ENCODE assay signal across 16 cellular contexts in genomic region chr13:44842158-44842557, GRCh38.
DNase-seq lines count a peak whose midpoint lies in the region; ATAC-seq and TF ChIP-seq lines count a peak whose summit lies in the region.
"Had no signal": no experiment of that assay in that cellular context is flagged by ENCODE, and none has a peak within 500 bp of the region (broad histone marks: within the 10 kb centered on the region; RNA-seq: fewer than 3 reads in every experiment).

No MANE protein-coding gene starts in this region.

- in situ Hi-C loops in transverse colon (cut with MboI; ENCODE audit: low pct_ligation_motif_present in 1 of 4, low pct_unique_long_range_greater_than_20kb in 1 of 4, low sequenced_read_pairs in 3 of 4): no loop called here

- ATAC-seq in GM21360 (IDR thresholded peaks at IDR 0.05; ENCODE audit: unreplicated experiment) (no peak), upper lobe of left lung (ENCODE audit: low FRiP score in 2 of 2) (no peak), HG02973 (IDR thresholded peaks at IDR 0.05; ENCODE audit: unreplicated experiment) (no peak)

- H3K4me1 ChIP-seq in transverse colon: no peaks in the 10 kb centered on the region
- peaks cover 0 to 4% (median 0%) of the 10 kb centered on the region in 4 donors for H3K4me1 ChIP-seq in upper lobe of left lung

- H3K36me3 Mint-ChIP-seq in osteocyte (ENCODE audit: unreplicated experiment): no peaks in the 10 kb centered on the region
- H3K36me3 Mint-ChIP-seq: CD8-positive, alpha-beta memory T cell had no signal

- no peaks in the 10 kb centered on the region for H3K36me3 ChIP-seq in transverse colon
- no peaks in the 10 kb centered on the region for H3K36me3 ChIP-seq in upper lobe of left lung
- H3K36me3 ChIP-seq: cardiac muscle cell, SJSA1 had no signal

- intact Hi-C loops in transverse colon (cut with DNase I; ENCODE audit: low total_unique reads): no loop called here

- H3K9me3 ChIP-seq in transverse colon (no peaks in the 10 kb centered on the region), upper lobe of left lung (no peaks in the 10 kb centered on the region)
- H3K9me3 ChIP-seq: SJSA1 had no signal

- no peak for TF ChIP-seq POLR2A in transverse colon (IDR thresholded peaks at IDR 0.05)
- TF ChIP-seq POLR2A in upper lobe of left lung (IDR thresholded peaks at IDR 0.05): no peak

- 86% methylated on average over 1 of the region's 1 CpG; no CpG with 5 or more reads in 1 of the 2 donors for WGBS in transverse colon (ENCODE audit: low coverage in 1 of 2), 2 donors
- 64 to 73% methylated on average over 1 of the region's 1 CpG for WGBS in upper lobe of left lung, 2 donors

- no peak overlapping the region for H3K27ac ChIP-seq in transverse colon
- H3K27ac ChIP-seq in upper lobe of left lung: no peak overlapping the region
- H3K27ac ChIP-seq: cardiac muscle cell had no signal

- no peaks in the 10 kb centered on the region for H3K27me3 ChIP-seq in transverse colon
- H3K27me3 ChIP-seq in upper lobe of left lung: no peaks in the 10 kb centered on the region
- H3K27me3 ChIP-seq: SJSA1 had no signal

- TF ChIP-seq CTCF in osteocyte (IDR thresholded peaks at IDR 0.05): no peak
- no peak for TF ChIP-seq CTCF in transverse colon (IDR thresholded peaks at IDR 0.05)
- TF ChIP-seq CTCF in upper lobe of left lung (IDR thresholded peaks at IDR 0.05): no peak

- H3K9me3 Mint-ChIP-seq in osteocyte (ENCODE audit: unreplicated experiment): no peaks in the 10 kb centered on the region
- H3K9me3 Mint-ChIP-seq: CD8-positive, alpha-beta memory T cell; stimulated activated naive CD8-positive, alpha-beta T cell treated with anti-CD3 and anti-CD28 coated beads, Interleukin-15, Interleukin-2, amounts not matched to agents 100 ng/mL and 50 ng/mL, for 24 hours had no signal

- DNase-seq in EL: peak; percentile 62
- peak; percentile 36 for DNase-seq in NOMO-1 treated with DMSO at 0.1 percent for 48 hours (lab: John Stamatoyannopoulos, UW; ENCODE audit: unreplicated experiment)
- DNase-seq in dermis blood vessel endothelial cell: peak; percentile 52
- DNase-seq in osteocyte (ENCODE audit: extremely low spot score, unreplicated experiment): no peak
- DNase-seq in transverse colon: no peak
- no peak for DNase-seq in upper lobe of left lung
- DNase-seq: activated CD8-positive, alpha-beta memory T cell treated with anti-CD3 and anti-CD28 coated beads for 24 hours; activated gamma-delta T cell treated with Interleukin-2 at 50 U/mL for 16 hours; CD8-positive, alpha-beta memory T cell; NCI-H1694; NCI-H748 treated with DMSO at 0.1 percent for 48 hours had no signal

- no peak overlapping the region for H3K4me3 Mint-ChIP-seq in osteocyte (ENCODE audit: unreplicated experiment)
- H3K4me3 Mint-ChIP-seq: CD8-positive, alpha-beta memory T cell; stimulated activated naive CD8-positive, alpha-beta T cell treated with anti-CD3 and anti-CD28 coated beads, Interleukin-15, Interleukin-2, amounts not matched to agents 100 ng/mL and 50 ng/mL, for 24 hours had no signal

- H3K27me3 Mint-ChIP-seq in osteocyte (ENCODE audit: unreplicated experiment): no peaks in the 10 kb centered on the region

- H3K4me1 Mint-ChIP-seq in osteocyte (ENCODE audit: unreplicated experiment): peaks cover 49% of the 10 kb centered on the region
- H3K4me1 Mint-ChIP-seq: CD8-positive, alpha-beta memory T cell had no signal

- TF ChIP-seq EP300 in transverse colon (IDR thresholded peaks at IDR 0.05; ENCODE audit: low read depth) (no peak), upper lobe of left lung (IDR thresholded peaks at IDR 0.05) (no peak)

- H3K27ac Mint-ChIP-seq in osteocyte (ENCODE audit: unreplicated experiment): peak overlapping the region; percentile 67
- H3K27ac Mint-ChIP-seq: stimulated activated naive CD8-positive, alpha-beta T cell treated with anti-CD3 and anti-CD28 coated beads, Interleukin-15, Interleukin-2, amounts not matched to agents 100 ng/mL and 50 ng/mL, for 24 hours had no signal

- H3K4me3 ChIP-seq in transverse colon (no peak overlapping the region), upper lobe of left lung (no peak overlapping the region)
- H3K4me3 ChIP-seq: cardiac muscle cell, SJSA1 had no signal

Comparison
In these comparisons a context has a peak if more than half of its experiments do, and no peak if none do; other contexts are left out.
1. DNase-seq: peak in EL (single experiment), NOMO-1 treated with DMSO at 0.1 percent for 48 hours (single experiment) and dermis blood vessel endothelial cell (single experiment); none in osteocyte (single experiment), transverse colon (single experiment) and upper lobe of left lung (0 of 2).